Comparison of ENCODE assay signal across 10 cellular contexts in the genomic region with DNA sequence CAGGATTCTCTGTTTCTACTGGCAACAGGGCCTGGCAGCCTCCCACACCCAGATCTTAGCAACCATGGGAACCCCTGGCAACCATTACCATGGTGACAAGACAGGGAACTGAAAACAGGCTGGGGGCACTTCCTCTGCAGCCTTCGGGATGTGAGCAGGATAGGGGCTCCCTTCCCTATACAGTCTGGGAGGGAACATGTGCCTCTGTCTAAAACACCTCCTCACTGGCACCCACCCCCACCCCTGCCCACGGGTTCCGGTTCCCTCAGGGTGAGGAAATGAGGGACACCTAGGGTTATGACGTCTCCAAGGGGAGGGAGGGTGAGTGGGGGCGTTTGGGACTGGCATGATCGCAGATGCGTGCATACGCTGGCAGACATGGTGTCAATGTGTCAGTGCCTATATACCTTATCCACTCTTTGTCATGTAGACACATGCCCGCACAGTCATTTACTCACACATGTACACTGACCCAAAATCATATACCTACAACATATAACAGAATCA. TPM values are rescaled to one million over a fixed set of nuclear protein-coding genes. Genes with fewer than 3 reads are reported as not detected.
DNase-seq lines count a peak whose midpoint lies in the region; ATAC-seq and TF ChIP-seq lines count a peak whose summit lies in the region.
"Had no signal": no experiment of that assay in that cellular context is flagged by ENCODE, and none has a peak within 500 bp of the region (broad histone marks: within the 10 kb centered on the region; RNA-seq: fewer than 3 reads in every experiment).

No MANE protein-coding gene starts in this region.

- H3K4me1 Mint-ChIP-seq in WTC11: peaks cover 35% of the 10 kb centered on the region

- H3K27me3 ChIP-seq in right cardiac atrium (ENCODE audit: control insufficient read depth, insufficient read depth) (no peaks in the 10 kb centered on the region), brain microvascular endothelial cell (replicated peaks) (no peaks in the 10 kb centered on the region)

- peaks cover 4% of the 10 kb centered on the region for H3K27me3 Mint-ChIP-seq in WTC11 (ENCODE audit: low read depth)

- no peak overlapping the region for H3K4me3 ChIP-seq in right cardiac atrium (ENCODE audit: low read length)
- no peak overlapping the region for H3K4me3 ChIP-seq in brain microvascular endothelial cell (ENCODE audit: low read depth, low read length)
- H3K4me3 ChIP-seq: SK-N-MC had no signal

- CTCF ChIA-PET in WTC11 (lab: Charles Lee): interaction anchor here (10.1 kb wide), 1 partner anchor 89 kb away, joined by 183 read pairs; a partner anchor contains a TSS

- intact Hi-C loops in right cardiac atrium (cut with DNase I) (loop anchor here (5.0 to 10.0 kb wide), 3 partner anchors 82 to 89 kb away; a partner anchor contains a TSS), left cardiac atrium (cut with DNase I) (no loop called here)

- in situ Hi-C loops in brain microvascular endothelial cell (cut with HindIII; ENCODE audit: low pct_ligation_motif_present, low sequenced_read_pairs): no loop called here

- DNase-seq in right cardiac atrium: peak in 2 of 3 donors; percentile 66 to 67
- DNase-seq in left cardiac atrium: no peak
- peak; percentile 37 for DNase-seq in WTC11 (ENCODE audit: low spot score)
- peak; percentile 57 for DNase-seq in dermis blood vessel endothelial cell
- peak; percentile 45 to 87 for DNase-seq in stimulated activated CD4-positive, alpha-beta T cell treated with anti-CD3 and anti-CD28 coated beads, Interleukin-4, amount 100 ng/mL, for 4 hours
- DNase-seq in EL: no peak
- no peak for DNase-seq in brain microvascular endothelial cell

- H3K4me3 Mint-ChIP-seq in WTC11: no peak overlapping the region

- H3K27ac ChIP-seq in right cardiac atrium (ENCODE audit: low read length) (no peak overlapping the region), brain microvascular endothelial cell (no peak overlapping the region)
- H3K27ac ChIP-seq: SK-N-MC had no signal

- no peaks in the 10 kb centered on the region for H3K36me3 Mint-ChIP-seq in WTC11
- H3K36me3 Mint-ChIP-seq: immature natural killer cell had no signal

- TF ChIP-seq CTCF in WTC11 (IDR thresholded peaks at IDR 0.05) (no peak), brain microvascular endothelial cell (IDR thresholded peaks at IDR 0.05; ENCODE audit: low read depth, low read length, missing control alignments) (no peak)

- 41% methylated on average over 9 of the region's 9 CpGs for WGBS in right cardiac atrium

- peaks cover 6% of the 10 kb centered on the region for H3K4me1 ChIP-seq in right cardiac atrium (ENCODE audit: control insufficient read depth, insufficient read depth, low read length)

- H3K9me3 ChIP-seq in right cardiac atrium (ENCODE audit: control insufficient read depth, low read length): no peaks in the 10 kb centered on the region

- H3K9me3 Mint-ChIP-seq in WTC11: no peaks in the 10 kb centered on the region
- H3K9me3 Mint-ChIP-seq: immature natural killer cell had no signal

- no peak overlapping the region for H3K27ac Mint-ChIP-seq in WTC11

- H3K36me3 ChIP-seq in brain microvascular endothelial cell (replicated peaks): no peaks in the 10 kb centered on the region

- no peak for ATAC-seq in right cardiac atrium
- ATAC-seq in left cardiac atrium: no peak
- no peak for ATAC-seq in WTC11
- no peak for ATAC-seq in HG02759 (IDR thresholded peaks at IDR 0.05; ENCODE audit: unreplicated experiment)

- POLR2A ChIA-PET in WTC11 (lab: Charles Lee): no interaction called here

TF ChIP-seq in WTC11, 78 proteins besides CTCF, POLR2A, EP300 and RAD21 (continues in another document):
- no peak for TF ChIP-seq HMGA2 (CRISPR knock-in tag; IDR thresholded peaks at IDR 0.05)
- no peak for TF ChIP-seq ZNF138 (CRISPR knock-in tag; conservative IDR thresholded peaks at IDR 0.05)
- no peak for TF ChIP-seq NFYB (CRISPR knock-in tag; conservative IDR thresholded peaks at IDR 0.05; ENCODE audit: low read depth)
- TF ChIP-seq JUN (CRISPR knock-in tag; IDR thresholded peaks at IDR 0.05): no peak
- no peak for TF ChIP-seq NR1H2 (CRISPR knock-in tag; IDR thresholded peaks at IDR 0.05)
- TF ChIP-seq, protein P1, sequence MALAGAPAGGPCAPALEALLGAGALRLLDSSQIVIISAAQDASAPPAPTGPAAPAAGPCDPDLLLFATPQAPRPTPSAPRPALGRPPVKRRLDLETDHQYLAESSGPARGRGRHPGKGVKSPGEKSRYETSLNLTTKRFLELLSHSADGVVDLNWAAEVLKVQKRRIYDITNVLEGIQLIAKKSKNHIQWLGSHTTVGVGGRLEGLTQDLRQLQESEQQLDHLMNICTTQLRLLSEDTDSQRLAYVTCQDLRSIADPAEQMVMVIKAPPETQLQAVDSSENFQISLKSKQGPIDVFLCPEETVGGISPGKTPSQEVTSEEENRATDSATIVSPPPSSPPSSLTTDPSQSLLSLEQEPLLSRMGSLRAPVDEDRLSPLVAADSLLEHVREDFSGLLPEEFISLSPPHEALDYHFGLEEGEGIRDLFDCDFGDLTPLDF (CRISPR knock-in tag; IDR thresholded peaks at IDR 0.05): no peak
- no peak for TF ChIP-seq OVOL2 (CRISPR knock-in tag; IDR thresholded peaks at IDR 0.05; ENCODE audit: borderline replicate concordance)
- TF ChIP-seq, protein P2, sequence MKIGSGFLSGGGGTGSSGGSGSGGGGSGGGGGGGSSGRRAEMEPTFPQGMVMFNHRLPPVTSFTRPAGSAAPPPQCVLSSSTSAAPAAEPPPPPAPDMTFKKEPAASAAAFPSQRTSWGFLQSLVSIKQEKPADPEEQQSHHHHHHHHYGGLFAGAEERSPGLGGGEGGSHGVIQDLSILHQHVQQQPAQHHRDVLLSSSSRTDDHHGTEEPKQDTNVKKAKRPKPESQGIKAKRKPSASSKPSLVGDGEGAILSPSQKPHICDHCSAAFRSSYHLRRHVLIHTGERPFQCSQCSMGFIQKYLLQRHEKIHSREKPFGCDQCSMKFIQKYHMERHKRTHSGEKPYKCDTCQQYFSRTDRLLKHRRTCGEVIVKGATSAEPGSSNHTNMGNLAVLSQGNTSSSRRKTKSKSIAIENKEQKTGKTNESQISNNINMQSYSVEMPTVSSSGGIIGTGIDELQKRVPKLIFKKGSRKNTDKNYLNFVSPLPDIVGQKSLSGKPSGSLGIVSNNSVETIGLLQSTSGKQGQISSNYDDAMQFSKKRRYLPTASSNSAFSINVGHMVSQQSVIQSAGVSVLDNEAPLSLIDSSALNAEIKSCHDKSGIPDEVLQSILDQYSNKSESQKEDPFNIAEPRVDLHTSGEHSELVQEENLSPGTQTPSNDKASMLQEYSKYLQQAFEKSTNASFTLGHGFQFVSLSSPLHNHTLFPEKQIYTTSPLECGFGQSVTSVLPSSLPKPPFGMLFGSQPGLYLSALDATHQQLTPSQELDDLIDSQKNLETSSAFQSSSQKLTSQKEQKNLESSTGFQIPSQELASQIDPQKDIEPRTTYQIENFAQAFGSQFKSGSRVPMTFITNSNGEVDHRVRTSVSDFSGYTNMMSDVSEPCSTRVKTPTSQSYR (CRISPR knock-in tag; IDR thresholded peaks at IDR 0.05): no peak
- TF ChIP-seq HMGXB4 (CRISPR knock-in tag; IDR thresholded peaks at IDR 0.05): no peak
- TF ChIP-seq, protein P3, sequence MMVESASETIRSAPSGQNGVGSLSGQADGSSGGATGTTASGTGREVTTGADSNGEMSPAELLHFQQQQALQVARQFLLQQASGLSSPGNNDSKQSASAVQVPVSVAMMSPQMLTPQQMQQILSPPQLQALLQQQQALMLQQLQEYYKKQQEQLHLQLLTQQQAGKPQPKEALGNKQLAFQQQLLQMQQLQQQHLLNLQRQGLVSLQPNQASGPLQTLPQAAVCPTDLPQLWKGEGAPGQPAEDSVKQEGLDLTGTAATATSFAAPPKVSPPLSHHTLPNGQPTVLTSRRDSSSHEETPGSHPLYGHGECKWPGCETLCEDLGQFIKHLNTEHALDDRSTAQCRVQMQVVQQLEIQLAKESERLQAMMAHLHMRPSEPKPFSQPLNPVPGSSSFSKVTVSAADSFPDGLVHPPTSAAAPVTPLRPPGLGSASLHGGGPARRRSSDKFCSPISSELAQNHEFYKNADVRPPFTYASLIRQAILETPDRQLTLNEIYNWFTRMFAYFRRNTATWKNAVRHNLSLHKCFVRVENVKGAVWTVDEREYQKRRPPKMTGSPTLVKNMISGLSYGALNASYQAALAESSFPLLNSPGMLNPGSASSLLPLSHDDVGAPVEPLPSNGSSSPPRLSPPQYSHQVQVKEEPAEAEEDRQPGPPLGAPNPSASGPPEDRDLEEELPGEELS (CRISPR knock-in tag; IDR thresholded peaks at IDR 0.05): no peak
- TF ChIP-seq, protein P4, sequence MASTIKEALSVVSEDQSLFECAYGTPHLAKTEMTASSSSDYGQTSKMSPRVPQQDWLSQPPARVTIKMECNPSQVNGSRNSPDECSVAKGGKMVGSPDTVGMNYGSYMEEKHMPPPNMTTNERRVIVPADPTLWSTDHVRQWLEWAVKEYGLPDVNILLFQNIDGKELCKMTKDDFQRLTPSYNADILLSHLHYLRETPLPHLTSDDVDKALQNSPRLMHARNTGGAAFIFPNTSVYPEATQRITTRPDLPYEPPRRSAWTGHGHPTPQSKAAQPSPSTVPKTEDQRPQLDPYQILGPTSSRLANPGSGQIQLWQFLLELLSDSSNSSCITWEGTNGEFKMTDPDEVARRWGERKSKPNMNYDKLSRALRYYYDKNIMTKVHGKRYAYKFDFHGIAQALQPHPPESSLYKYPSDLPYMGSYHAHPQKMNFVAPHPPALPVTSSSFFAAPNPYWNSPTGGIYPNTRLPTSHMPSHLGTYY (CRISPR knock-in tag; IDR thresholded peaks at IDR 0.05): no peak
- TF ChIP-seq FOXK1 (CRISPR knock-in tag; IDR thresholded peaks at IDR 0.05): no peak

RNA-seq across cellular contexts. Expression of gene DNAJB5, which starts 3.0 kb away (rescaled TPM):
- 10 to 100 TPM; 37.8 to 75.7 (median 51.4) TPM for total RNA-seq in right cardiac atrium
- 64.1 TPM for polyA plus RNA-seq in right cardiac atrium
- total RNA-seq in left cardiac atrium: 10 to 100 TPM; 31.2 to 67.7 TPM
- 26.7 to 30.0 TPM (median 28.6 TPM) in 3 replicates for total RNA-seq in WTC11 (2021)
- 3.4 and 3.6 TPM in 2 replicates for total RNA-seq in dermis blood vessel endothelial cell

RNA-seq across cellular contexts. Expression of gene PHF24, which starts 28.5 kb away (rescaled TPM):
- total RNA-seq in right cardiac atrium: 1 to 10 TPM in 1 of 4 donors, under 1 TPM in 3; 0.03 to 1.3 (median 0.28) TPM
- polyA plus RNA-seq in right cardiac atrium: 0.07 TPM
- under 1 TPM; 0.32 to 0.47 TPM for total RNA-seq in left cardiac atrium
- 0.34 to 0.59 TPM (median 0.53 TPM) in 3 replicates for total RNA-seq in WTC11 (2021)
- not detected in 2 replicates for total RNA-seq in dermis blood vessel endothelial cell
- polyA plus RNA-seq: immature natural killer cell had no signal

Comparison
In these comparisons a context has a peak if more than half of its experiments do, and no peak if none do; other contexts are left out.
1. DNase-seq: peak in right cardiac atrium (2 of 3), WTC11 (single experiment), dermis blood vessel endothelial cell (single experiment) and stimulated activated CD4-positive, alpha-beta T cell treated with anti-CD3 and anti-CD28 coated beads, Interleukin-4, amount 100 ng/mL, for 4 hours (2 of 2); none in left cardiac atrium (single experiment), EL (single experiment) and brain microvascular endothelial cell (single experiment).
2. intact Hi-C loops: an anchor here in right cardiac atrium (5.0 to 10.0 kb wide); none called in left cardiac atrium.